29 cellular contexts compared by ENCODE assay signal in the genomic region with DNA sequence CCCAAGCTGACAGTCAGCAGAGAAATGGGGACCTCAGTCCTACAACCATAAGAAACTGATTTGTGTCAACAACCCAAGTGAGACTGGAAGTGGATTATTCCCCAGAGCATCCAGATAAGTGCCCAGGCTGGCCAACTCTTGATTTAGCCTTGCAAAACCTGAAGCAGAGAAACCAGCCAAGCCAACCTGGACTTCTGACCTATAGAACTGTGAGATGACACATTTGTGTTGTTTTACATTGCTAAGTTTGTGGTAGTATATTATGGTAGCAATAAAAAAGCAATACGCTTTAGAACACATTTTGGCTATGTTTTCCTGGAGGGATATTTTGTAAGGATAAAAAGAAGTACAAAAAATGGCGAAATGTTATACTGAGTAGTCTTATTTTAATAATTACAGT.
"Had no signal": no experiment of that assay in that cellular context is flagged by ENCODE, and none has a peak within 500 bp of the region (broad histone marks: within the 10 kb centered on the region; RNA-seq: fewer than 3 reads in every experiment).

No MANE protein-coding gene starts in this region.

- ATAC-seq: activated CD4-positive, alpha-beta T cell treated with anti-CD3 and anti-CD28 coated beads for 36 hours; activated CD8-positive, alpha-beta memory T cell treated with anti-CD3 and anti-CD28 coated beads, Interleukin-2, amount 10 ng/mL, durations not matched to agents 7 days and 5 days; activated CD8-positive, alpha-beta T cell treated with anti-CD3 and anti-CD28 coated beads, Interleukin-2, amount 10 ng/mL, durations not matched to agents 7 days and 5 days; activated naive CD8-positive, alpha-beta T cell treated with anti-CD3 and anti-CD28 coated beads, Interleukin-2, amount 50 U/mL, for 24 hours; body of pancreas; gastroesophageal sphincter had no signal

- H3K27me3 ChIP-seq: adrenal gland, body of pancreas, esophagus squamous epithelium, gastroesophageal sphincter had no signal

- H3K36me3 ChIP-seq: adrenal gland, esophagus squamous epithelium, gastroesophageal sphincter had no signal

- H3K4me3 ChIP-seq: adrenal gland, body of pancreas, esophagus squamous epithelium, gastroesophageal sphincter had no signal

- H3K9me3 ChIP-seq: body of pancreas had no signal

- H3K27ac ChIP-seq: adrenal gland, body of pancreas, epithelial cell of prostate, esophagus squamous epithelium, gastroesophageal sphincter had no signal

- DNase-seq: activated CD4-positive, alpha-beta memory T cell treated with anti-CD3 and anti-CD28 coated beads for 36 hours; activated CD4-positive, alpha-beta T cell treated with anti-CD3 and anti-CD28 coated beads for 36 hours; activated CD4-positive, alpha-beta T cell treated with anti-CD3 and anti-CD28 coated beads, Interleukin-2, amount 10 ng/mL, durations not matched to agents 24 days and 14 days; activated CD4-positive, CD25-positive, alpha-beta regulatory T cell; activated CD4-positive, CD25-positive, alpha-beta regulatory T cell treated with anti-CD3 and anti-CD28 coated beads, Interleukin-2, amount 50 U/mL, for 72 hours; activated CD8-positive, alpha-beta memory T cell treated with anti-CD3 and anti-CD28 coated beads, Interleukin-2, amount 10 ng/mL, durations not matched to agents 7 days and 5 days; activated CD8-positive, alpha-beta memory T cell treated with anti-CD3 and anti-CD28 coated beads, Interleukin-2, amount 50 U/mL, for 4 hours; activated CD8-positive, alpha-beta T cell treated with anti-CD3 and anti-CD28 coated beads, Interleukin-2, amount 10 ng/mL, durations not matched to agents 7 days and 5 days; activated effector memory CD4-positive, alpha-beta T cell treated with anti-CD3 and anti-CD28 coated beads, Interleukin-2, amount 50 U/mL, for 16 hours; activated naive CD4-positive, alpha-beta T cell treated with anti-CD3 and anti-CD28 coated beads for 36 hours; activated naive CD8-positive, alpha-beta T cell treated with anti-CD3 and anti-CD28 coated beads for 36 hours; activated naive CD8-positive, alpha-beta T cell treated with anti-CD3 and anti-CD28 coated beads, Interleukin-2, amount 50 U/mL, for 24 hours; activated T-cell treated with anti-CD3 and anti-CD28 coated beads, Interleukin-2, amount 50 U/mL, for 1 hour; activated T-cell treated with anti-CD3 and anti-CD28 coated beads, Interleukin-2, amount 50 U/mL, for 48 hours; adrenal gland; amygdala; aorta; body of pancreas; caudate nucleus; effector CD8-positive, alpha-beta T cell; esophagus squamous epithelium; foreskin melanocyte; head of caudate nucleus; T-helper 2 cell had no signal

- FAIRE-seq: colon, endometrium, endothelial cell of umbilical vein had no signal

- H3K4me1 ChIP-seq: adrenal gland, body of pancreas, esophagus squamous epithelium, gastroesophageal sphincter had no signal
